In the genomic region with DNA sequence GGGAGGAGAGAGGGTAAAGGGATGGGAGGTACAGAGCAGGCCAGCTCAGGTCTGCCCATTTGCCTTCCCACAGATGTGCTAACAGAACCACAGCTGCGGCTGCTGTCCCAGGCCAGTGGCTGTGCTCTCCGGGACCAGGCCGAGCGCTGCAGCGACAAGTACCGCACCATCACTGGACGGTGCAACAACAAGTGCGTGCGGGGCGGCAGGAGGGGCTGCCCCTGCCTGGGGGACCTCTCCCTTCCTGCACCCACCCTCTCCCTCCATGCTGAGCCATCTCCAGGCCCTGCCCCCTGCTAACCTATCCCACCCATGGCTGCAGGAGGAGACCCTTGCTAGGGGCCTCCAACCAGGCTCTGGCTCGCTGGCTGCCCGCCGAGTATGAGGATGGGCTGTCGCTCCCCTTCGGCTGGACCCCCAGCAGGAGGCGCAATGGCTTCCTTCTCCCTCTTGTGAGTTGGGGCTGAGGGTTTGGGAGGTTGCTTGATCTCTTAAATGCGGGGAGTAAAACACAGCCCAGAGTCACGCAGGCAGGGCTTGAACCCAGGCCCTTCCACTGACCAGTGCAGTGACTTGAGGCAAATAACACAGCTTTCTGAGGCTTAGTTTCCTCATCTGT, we compare ENCODE assay signal across 1 cellular context.
TF ChIP-seq lines count a peak whose summit lies in the region.

No MANE protein-coding gene starts in this region.

TF ChIP-seq in WTC11, 78 proteins besides CTCF, POLR2A, EP300 and RAD21 (continued from another document):
- TF ChIP-seq, protein P1, sequence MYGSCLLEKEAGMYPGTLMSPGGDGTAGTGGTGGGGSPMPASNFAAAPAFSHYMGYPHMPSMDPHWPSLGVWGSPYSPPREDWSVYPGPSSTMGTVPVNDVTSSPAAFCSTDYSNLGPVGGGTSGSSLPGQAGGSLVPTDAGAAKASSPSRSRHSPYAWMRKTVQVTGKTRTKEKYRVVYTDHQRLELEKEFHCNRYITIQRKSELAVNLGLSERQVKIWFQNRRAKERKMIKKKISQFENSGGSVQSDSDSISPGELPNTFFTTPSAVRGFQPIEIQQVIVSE (CRISPR knock-in tag; IDR thresholded peaks at IDR 0.05; ENCODE audit: borderline replicate concordance), result no peak
- no peak for TF ChIP-seq NR2C2 (CRISPR knock-in tag; IDR thresholded peaks at IDR 0.05)
- TF ChIP-seq, protein P2, sequence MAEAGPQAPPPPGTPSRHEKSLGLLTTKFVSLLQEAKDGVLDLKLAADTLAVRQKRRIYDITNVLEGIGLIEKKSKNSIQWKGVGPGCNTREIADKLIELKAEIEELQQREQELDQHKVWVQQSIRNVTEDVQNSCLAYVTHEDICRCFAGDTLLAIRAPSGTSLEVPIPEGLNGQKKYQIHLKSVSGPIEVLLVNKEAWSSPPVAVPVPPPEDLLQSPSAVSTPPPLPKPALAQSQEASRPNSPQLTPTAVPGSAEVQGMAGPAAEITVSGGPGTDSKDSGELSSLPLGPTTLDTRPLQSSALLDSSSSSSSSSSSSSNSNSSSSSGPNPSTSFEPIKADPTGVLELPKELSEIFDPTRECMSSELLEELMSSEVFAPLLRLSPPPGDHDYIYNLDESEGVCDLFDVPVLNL (CRISPR knock-in tag; IDR thresholded peaks at IDR 0.05; ENCODE audit: borderline replicate concordance, low read depth), result no peak
- TF ChIP-seq, protein P3, sequence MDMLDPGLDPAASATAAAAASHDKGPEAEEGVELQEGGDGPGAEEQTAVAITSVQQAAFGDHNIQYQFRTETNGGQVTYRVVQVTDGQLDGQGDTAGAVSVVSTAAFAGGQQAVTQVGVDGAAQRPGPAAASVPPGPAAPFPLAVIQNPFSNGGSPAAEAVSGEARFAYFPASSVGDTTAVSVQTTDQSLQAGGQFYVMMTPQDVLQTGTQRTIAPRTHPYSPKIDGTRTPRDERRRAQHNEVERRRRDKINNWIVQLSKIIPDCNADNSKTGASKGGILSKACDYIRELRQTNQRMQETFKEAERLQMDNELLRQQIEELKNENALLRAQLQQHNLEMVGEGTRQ (CRISPR knock-in tag; IDR thresholded peaks at IDR 0.05), result no peak
- TF ChIP-seq ZNF317 (CRISPR knock-in tag; IDR thresholded peaks at IDR 0.05; ENCODE audit: borderline replicate concordance, low read depth), result no peak
- TF ChIP-seq NFE2L1 (CRISPR knock-in tag; IDR thresholded peaks at IDR 0.05), result no peak
- TF ChIP-seq ZNF121 (CRISPR knock-in tag; IDR thresholded peaks at IDR 0.05), result no peak
- TF ChIP-seq CREM (CRISPR knock-in tag; IDR thresholded peaks at IDR 0.05), result no peak
- no peak for TF ChIP-seq SMAD3 (CRISPR knock-in tag; IDR thresholded peaks at IDR 0.05; ENCODE audit: borderline replicate concordance)
- TF ChIP-seq NFYB (CRISPR knock-in tag; conservative IDR thresholded peaks at IDR 0.05; ENCODE audit: low read depth), result no peak
- no peak for TF ChIP-seq ELF4 (CRISPR knock-in tag; IDR thresholded peaks at IDR 0.05; ENCODE audit: low read depth)
- no peak for TF ChIP-seq OVOL2 (CRISPR knock-in tag; IDR thresholded peaks at IDR 0.05; ENCODE audit: borderline replicate concordance)
- TF ChIP-seq, protein P4, sequence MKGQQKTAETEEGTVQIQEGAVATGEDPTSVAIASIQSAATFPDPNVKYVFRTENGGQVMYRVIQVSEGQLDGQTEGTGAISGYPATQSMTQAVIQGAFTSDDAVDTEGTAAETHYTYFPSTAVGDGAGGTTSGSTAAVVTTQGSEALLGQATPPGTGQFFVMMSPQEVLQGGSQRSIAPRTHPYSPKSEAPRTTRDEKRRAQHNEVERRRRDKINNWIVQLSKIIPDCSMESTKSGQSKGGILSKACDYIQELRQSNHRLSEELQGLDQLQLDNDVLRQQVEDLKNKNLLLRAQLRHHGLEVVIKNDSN (CRISPR knock-in tag; IDR thresholded peaks at IDR 0.05), result no peak
TF ChIP-seq in WTC11: peak in this region for 0.
